ENCODE assay signal across 11 cellular contexts in the genomic region with DNA sequence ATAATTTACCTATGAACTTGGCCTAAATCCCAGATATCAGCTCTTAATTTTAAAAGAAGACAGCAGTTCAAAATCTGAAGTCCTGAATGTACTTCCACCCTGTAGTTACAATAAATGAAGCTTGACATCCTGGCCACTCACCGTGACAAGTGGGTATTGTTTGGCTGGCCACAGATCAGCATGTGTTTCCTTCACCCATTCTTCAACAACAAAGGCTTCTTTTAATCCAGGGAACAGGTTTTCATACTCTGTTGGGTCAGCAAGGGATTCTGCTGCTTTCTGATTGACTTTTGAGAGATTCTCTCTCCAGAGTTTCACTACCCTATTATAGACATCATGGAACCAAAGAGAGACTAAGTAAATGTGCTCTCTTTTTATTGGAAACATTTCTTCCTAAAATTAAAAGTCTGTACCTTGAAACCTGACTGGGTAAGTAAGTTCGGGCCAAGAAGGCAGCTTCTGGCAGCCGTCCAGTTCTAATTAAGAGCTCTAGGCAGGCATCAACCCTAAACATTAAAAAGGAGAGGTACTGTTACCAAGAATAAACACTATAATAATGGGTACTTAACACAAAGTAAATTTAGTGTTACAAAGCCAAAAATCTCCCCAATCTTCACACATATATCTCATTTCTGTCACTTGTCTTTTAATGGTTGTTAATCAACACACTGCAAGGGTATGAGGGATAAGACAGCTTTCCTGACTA. TPM values are rescaled to one million over a fixed set of nuclear protein-coding genes. Genes with fewer than 3 reads are reported as not detected.
DNase-seq lines count a peak whose midpoint lies in the region; ATAC-seq and TF ChIP-seq lines count a peak whose summit lies in the region.
"Had no signal": no experiment of that assay in that cellular context is flagged by ENCODE, and none has a peak within 500 bp of the region (broad histone marks: within the 10 kb centered on the region; RNA-seq: fewer than 3 reads in every experiment).

No MANE protein-coding gene starts in this region.

- H3K36me3 ChIP-seq in A673 (ENCODE audit: insufficient read depth, low read length, poor library complexity, severe bottlenecking), result peaks cover 94% of the 10 kb centered on the region
- peaks cover 98% of the 10 kb centered on the region for H3K36me3 ChIP-seq in endodermal cell (ENCODE audit: control insufficient read depth, insufficient read depth, low read length)
- H3K36me3 ChIP-seq in testis (ENCODE audit: low read depth, missing control alignments), result no peaks in the 10 kb centered on the region

- BruUV-seq in A673 (replicated peaks; lab: Mats Ljungman, UMichigan), result no TSS peak

- CTCF ChIA-PET in A673 (lab: Charles Lee), result no interaction called here

- no peak overlapping the region for H3K4me3 ChIP-seq in A673 (ENCODE audit: low read depth, low read length, poor library complexity, severe bottlenecking)
- no peak overlapping the region for H3K4me3 ChIP-seq in GM12865 (ENCODE audit: low read depth, low read length)
- H3K4me3 ChIP-seq in endodermal cell (ENCODE audit: low read length), result peak overlapping the region; percentile 9
- no peak overlapping the region for H3K4me3 ChIP-seq in testis
- H3K4me3 ChIP-seq: gastrocnemius medialis, lung, tibial artery had no signal

- H3K4me1 ChIP-seq in A673 (ENCODE audit: insufficient read depth, low read length, poor library complexity, severe bottlenecking), result no peaks in the 10 kb centered on the region
- H3K4me1 ChIP-seq in endodermal cell (ENCODE audit: control insufficient read depth, insufficient read depth, low read length), result peaks cover 9% of the 10 kb centered on the region
- H3K4me1 ChIP-seq in testis, result no peaks in the 10 kb centered on the region
- H3K4me1 ChIP-seq: gastrocnemius medialis, tibial artery had no signal

- no peak overlapping the region for H3K27ac ChIP-seq in A673 (ENCODE audit: low read depth, low read length, poor library complexity, severe bottlenecking)
- H3K27ac ChIP-seq in endodermal cell (ENCODE audit: low read depth, low read length), result peak overlapping the region; percentile 71
- no peak overlapping the region for H3K27ac ChIP-seq in testis
- H3K27ac ChIP-seq: gastrocnemius medialis, tibial artery had no signal

- POLR2A ChIA-PET in A673 (lab: Charles Lee; ENCODE audit: low non-redundant PET), result no interaction called here
- POLR2A ChIA-PET in naive thymus-derived CD8-positive, alpha-beta T cell (lab: Charles Lee), result no interaction called here

- TF ChIP-seq POLR2A in testis (IDR thresholded peaks at IDR 0.05), result no peak

- no peak for ATAC-seq in naive thymus-derived CD8-positive, alpha-beta T cell
- no peak for ATAC-seq in HG02938 (IDR thresholded peaks at IDR 0.05; ENCODE audit: unreplicated experiment)
- ATAC-seq: gastrocnemius medialis had no signal

- no peak overlapping the region for H3K4me3 Mint-ChIP-seq in endodermal cell
- H3K4me3 Mint-ChIP-seq in naive thymus-derived CD8-positive, alpha-beta T cell, result no peak overlapping the region

- intact Hi-C loops in A673 (cut with micrococcal nuclease; ENCODE audit: unreplicated experiment), result no loop called here
- intact Hi-C loops in testis (cut with DNase I; ENCODE audit: low total_unique reads), result no loop called here

- H3K9ac ChIP-seq in endodermal cell (ENCODE audit: extremely low read depth, low read length, poor library complexity, severe bottlenecking), result no peak overlapping the region

- peak; percentile 19 for DNase-seq in A673 (ENCODE audit: low spot score)
- peak; percentile 21 for DNase-seq in GM12865 (ENCODE audit: low read depth)
- peak; percentile 32 for DNase-seq in NCI-H2227 (lab: John Stamatoyannopoulos, UW; ENCODE audit: unreplicated experiment)
- DNase-seq in endodermal cell, result no peak
- DNase-seq in testis, result no peak
- DNase-seq in naive thymus-derived CD8-positive, alpha-beta T cell, result no peak
- no peak for DNase-seq in stimulated activated naive CD4-positive, alpha-beta T cell treated with Interleukin-2 at 50 U/mL for 16 hours (lab: John Stamatoyannopoulos, UW)
- DNase-seq: gastrocnemius medialis, tibial artery had no signal

- no peaks in the 10 kb centered on the region for H3K27me3 Mint-ChIP-seq in endodermal cell (ENCODE audit: insufficient read depth)
- no peaks in the 10 kb centered on the region for H3K27me3 Mint-ChIP-seq in naive thymus-derived CD8-positive, alpha-beta T cell

- peaks cover 79% of the 10 kb centered on the region for H3K36me3 Mint-ChIP-seq in endodermal cell (ENCODE audit: low read depth)
- peaks cover 0 to 93% (median 9%) of the 10 kb centered on the region in 3 donors for H3K36me3 Mint-ChIP-seq in naive thymus-derived CD8-positive, alpha-beta T cell

- H3K9me3 ChIP-seq in A673 (ENCODE audit: low read depth, low read length, poor library complexity, severe bottlenecking) (no peaks in the 10 kb centered on the region), endodermal cell (ENCODE audit: control insufficient read depth, low read length) (no peaks in the 10 kb centered on the region), testis (no peaks in the 10 kb centered on the region)
- H3K9me3 ChIP-seq: gastrocnemius medialis, tibial artery had no signal

- H3K27me3 ChIP-seq in A673 (replicated peaks; ENCODE audit: insufficient read depth, low read depth, low read length, poor library complexity) (no peaks in the 10 kb centered on the region), endodermal cell (ENCODE audit: control insufficient read depth, insufficient read depth, low read length, poor library complexity, severe bottlenecking) (no peaks in the 10 kb centered on the region), testis (no peaks in the 10 kb centered on the region)
- H3K27me3 ChIP-seq: gastrocnemius medialis, tibial artery had no signal

- no peak for TF ChIP-seq CTCF in A673 (conservative IDR thresholded peaks at IDR 0.05; ENCODE audit: low read depth, low read length)
- no peak for TF ChIP-seq CTCF in GM12865 (IDR thresholded peaks at IDR 0.05; ENCODE audit: insufficient read depth, low read depth, low read length, missing control alignments)
- TF ChIP-seq CTCF in endodermal cell (conservative IDR thresholded peaks at IDR 0.05), result no peak
- no peak for TF ChIP-seq CTCF in testis (IDR thresholded peaks at IDR 0.05)

- no peak overlapping the region for H3K27ac Mint-ChIP-seq in endodermal cell
- peak overlapping the region in 2 of 10 donors; percentile 59 to 63 for H3K27ac Mint-ChIP-seq in naive thymus-derived CD8-positive, alpha-beta T cell

- H3K9me3 Mint-ChIP-seq in endodermal cell, result no peaks in the 10 kb centered on the region
- H3K9me3 Mint-ChIP-seq in naive thymus-derived CD8-positive, alpha-beta T cell, result no peaks in the 10 kb centered on the region

- H3K4me1 Mint-ChIP-seq in endodermal cell, result peaks cover 20% of the 10 kb centered on the region
- peaks cover 0 to 10% (median 4%) of the 10 kb centered on the region in 4 donors for H3K4me1 Mint-ChIP-seq in naive thymus-derived CD8-positive, alpha-beta T cell

- WGBS in endodermal cell (ENCODE audit: insufficient coverage in 1 of 2, insufficient read length in 1 of 2), 2 experiments, result 44 to 78% methylated on average over 1 to 3 of the region's 3 CpGs
- WGBS in testis, 2 donors, result 72 to 74% methylated on average over 3 of the region's 3 CpGs

RNA-seq across cellular contexts. Expression of gene MRPS22, which starts 15.2 kb away (rescaled TPM):
- 61.6 and 61.9 TPM in 2 replicates for total RNA-seq in A673 (2021)
- 10 to 100 TPM; 34.8 to 38.7 TPM for total RNA-seq in endodermal cell
- polyA plus RNA-seq in endodermal cell (2013, experiment 1 of 2), result 54.7 TPM
- 45.2 TPM for polyA plus RNA-seq in endodermal cell (2013, experiment 2 of 2)
- total RNA-seq in testis, result 10 to 100 TPM; 61.1 to 63.4 TPM
- 95.8 TPM for polyA plus RNA-seq in testis (ENCODE audit: insufficient read depth, low read depth, low replicate concordance)
- 10 to 100 TPM; 37.2 to 41.2 TPM for total RNA-seq in naive thymus-derived CD8-positive, alpha-beta T cell
- 10 to 100 TPM; 33.6 to 43.8 (median 42.1) TPM for polyA plus RNA-seq in naive thymus-derived CD8-positive, alpha-beta T cell

RNA-seq across cellular contexts. Expression of gene COPB2, which starts 30.4 kb away (rescaled TPM):
- total RNA-seq in A673 (2021) (138 and 148 TPM in 2 replicates), endodermal cell (100 to 1,000 TPM; 161 to 184 TPM), testis (10 to 100 TPM; 63.5 to 73.8 TPM)
- polyA plus RNA-seq in endodermal cell (2013, experiment 1 of 2), result 122 TPM
- polyA plus RNA-seq in endodermal cell (2013, experiment 2 of 2), result 128 TPM
- 76.5 TPM for polyA plus RNA-seq in testis (ENCODE audit: insufficient read depth, low read depth, low replicate concordance)
- 10 to 100 TPM; 62.9 to 66.1 TPM for total RNA-seq in naive thymus-derived CD8-positive, alpha-beta T cell
- 10 to 100 TPM; 40.3 to 65.2 (median 42.7) TPM for polyA plus RNA-seq in naive thymus-derived CD8-positive, alpha-beta T cell

Comparison
In these comparisons a context has a peak if more than half of its experiments do, and no peak if none do; other contexts are left out.
1. DNase-seq: peak in A673 (single experiment), GM12865 (single experiment) and NCI-H2227 (single experiment); none in endodermal cell (single experiment), testis (single experiment), naive thymus-derived CD8-positive, alpha-beta T cell (0 of 10) and stimulated activated naive CD4-positive, alpha-beta T cell treated with Interleukin-2 at 50 U/mL for 16 hours (single experiment).